26 cellular contexts compared by ENCODE assay signal in genomic region chr3:6965881-6966280, GRCh38.
"Had no signal": no experiment of that assay in that cellular context is flagged by ENCODE, and none has a peak within 500 bp of the region (broad histone marks: within the 10 kb centered on the region; RNA-seq: fewer than 3 reads in every experiment).

No MANE protein-coding gene starts in this region.

- H3K4me3 ChIP-seq: adrenal gland, body of pancreas, colonic mucosa, esophagus muscularis mucosa, gastroesophageal sphincter had no signal

- H3K27ac ChIP-seq: adrenal gland, body of pancreas, colonic mucosa, esophagus muscularis mucosa, foreskin keratinocyte, gastroesophageal sphincter had no signal

- H3K27me3 ChIP-seq: adrenal gland, body of pancreas, colonic mucosa, esophagus muscularis mucosa, foreskin keratinocyte, gastroesophageal sphincter had no signal

- H3K36me3 ChIP-seq: adrenal gland, colonic mucosa, esophagus muscularis mucosa, gastroesophageal sphincter had no signal

- H3K4me1 ChIP-seq: adrenal gland, body of pancreas, colonic mucosa, esophagus muscularis mucosa, foreskin keratinocyte, gastroesophageal sphincter had no signal

- DNase-seq: activated CD4-positive, alpha-beta memory T cell treated with anti-CD3 and anti-CD28 coated beads for 36 hours; activated CD4-positive, alpha-beta T cell treated with anti-CD3 and anti-CD28 coated beads for 36 hours; activated CD4-positive, alpha-beta T cell treated with anti-CD3 and anti-CD28 coated beads, Interleukin-2, amount 10 ng/mL, durations not matched to agents 24 days and 14 days; activated CD4-positive, CD25-positive, alpha-beta regulatory T cell; activated CD4-positive, CD25-positive, alpha-beta regulatory T cell treated with anti-CD3 and anti-CD28 coated beads, Interleukin-2, amount 50 U/mL, for 72 hours; activated CD8-positive, alpha-beta memory T cell treated with anti-CD3 and anti-CD28 coated beads, Interleukin-2, amount 10 ng/mL, durations not matched to agents 7 days and 5 days; activated CD8-positive, alpha-beta memory T cell treated with anti-CD3 and anti-CD28 coated beads, Interleukin-2, amount 50 U/mL, for 4 hours; activated CD8-positive, alpha-beta T cell treated with anti-CD3 and anti-CD28 coated beads, Interleukin-2, amount 10 ng/mL, durations not matched to agents 7 days and 5 days; activated effector memory CD4-positive, alpha-beta T cell treated with anti-CD3 and anti-CD28 coated beads, Interleukin-2, amount 50 U/mL, for 16 hours; activated naive CD4-positive, alpha-beta T cell treated with anti-CD3 and anti-CD28 coated beads for 36 hours; activated naive CD8-positive, alpha-beta T cell treated with anti-CD3 and anti-CD28 coated beads for 36 hours; activated naive CD8-positive, alpha-beta T cell treated with anti-CD3 and anti-CD28 coated beads, Interleukin-2, amount 50 U/mL, for 24 hours; activated T-cell treated with anti-CD3 and anti-CD28 coated beads, Interleukin-2, amount 50 U/mL, for 1 hour; activated T-cell treated with anti-CD3 and anti-CD28 coated beads, Interleukin-2, amount 50 U/mL, for 48 hours; adrenal gland; amygdala; aorta; body of pancreas; caudate nucleus; colonic mucosa; effector memory CD4-positive, alpha-beta T cell; endodermal cell; T-helper 2 cell had no signal
